Comparison of ENCODE assay signal across 8 cellular contexts in genomic region chr1:8896775-8897174, GRCh38. TPM values are rescaled to one million over a fixed set of nuclear protein-coding genes. Genes with fewer than 3 reads are reported as not detected.
"Had no signal": no experiment of that assay in that cellular context is flagged by ENCODE, and none has a peak within 500 bp of the region (broad histone marks: within the 10 kb centered on the region; RNA-seq: fewer than 3 reads in every experiment).

No MANE protein-coding gene starts in this region.

RNA-seq across cellular contexts. Expression of gene CA6, which starts 48.9 kb away (rescaled TPM):
- total RNA-seq: activated B cell treated with CpG ODN at 0.5 μM for 24 hours, adrenal gland, astrocyte, body of pancreas, breast epithelium, cerebellum, SJCRH30 had no signal
- polyA plus RNA-seq: adrenal gland, IgD-negative memory B cell had no signal
